Comparison of ENCODE assay signal across 9 cellular contexts in genomic region chr19:40614595-40615411, GRCh38. TPM values are rescaled to one million over a fixed set of nuclear protein-coding genes. Genes with fewer than 3 reads are reported as not detected.
DNase-seq lines count a peak whose midpoint lies in the region; ATAC-seq, FAIRE-seq and TF ChIP-seq lines count a peak whose summit lies in the region.
"Had no signal": no experiment of that assay in that cellular context is flagged by ENCODE, and none has a peak within 500 bp of the region (broad histone marks: within the 10 kb centered on the region; RNA-seq: fewer than 3 reads in every experiment).

No MANE protein-coding gene starts in this region.

- H2BK20ac ChIP-seq in H1 (ENCODE audit: low read length) = no peak overlapping the region

- no peak for TF ChIP-seq EP300 in H1 (IDR thresholded peaks at IDR 0.05; ENCODE audit: borderline replicate concordance in 1 of 2, low read depth in 2 of 2, low read length in 2 of 2)

- peaks cover 2 to 26% (median 25%) of the 10 kb centered on the region in 4 experiments for H3K27me3 ChIP-seq in H1 (replicated peaks in 1 of 4; ENCODE audit: control insufficient read depth in 3 of 4, extremely low read depth in 1 of 4, insufficient read depth in 3 of 4, low read length in 3 of 4)
- H3K27me3 ChIP-seq in mononuclear cell (ENCODE audit: insufficient read depth, low read length) = no peaks in the 10 kb centered on the region

- peak overlapping the region; percentile 91 for H3K27ac Mint-ChIP-seq in activated CD4-positive, alpha-beta memory T cell treated with anti-CD3 and anti-CD28 coated beads, Interleukin-2, amount 10 ng/mL, durations not matched to agents 7 days and 5 days

- 7% methylated on average over 19 of the region's 29 CpGs; no CpG with 5 or more reads in 1 of the 2 experiments for WGBS in H1 (ENCODE audit: extremely low coverage in 1 of 2, insufficient coverage in 1 of 2, insufficient read length in 1 of 2, insufficient replicate concordance in 2 of 2, low coverage in 1 of 2, low lambda C conversion rate in 2 of 2, missing lambda C conversion rate in 1 of 2), 2 experiments

- no peak overlapping the region for H4K5ac ChIP-seq in H1 (ENCODE audit: insufficient read length, low read depth, low read length)

- H3K27me3 Mint-ChIP-seq in activated CD4-positive, alpha-beta memory T cell treated with anti-CD3 and anti-CD28 coated beads, Interleukin-2, amount 10 ng/mL, durations not matched to agents 7 days and 5 days = no peaks in the 10 kb centered on the region

- no peak overlapping the region for H2AFZ ChIP-seq in H1 (ENCODE audit: low read length)

- H3K9me3 Mint-ChIP-seq in activated CD4-positive, alpha-beta memory T cell treated with anti-CD3 and anti-CD28 coated beads, Interleukin-2, amount 10 ng/mL, durations not matched to agents 7 days and 5 days = no peaks in the 10 kb centered on the region

- H3K4me1 ChIP-seq in H1 (replicated peaks in 1 of 4; ENCODE audit: control insufficient read depth in 3 of 4, insufficient read depth in 4 of 4, low read length in 3 of 4) (peaks cover 3 to 13% (median 7%) of the 10 kb centered on the region in 4 experiments; a peak in 6 of 7 replicates), mononuclear cell (ENCODE audit: insufficient read depth, low read length) (peaks cover 32% of the 10 kb centered on the region)

- no peak overlapping the region for H2BK15ac ChIP-seq in H1 (ENCODE audit: low read length)

- peak overlapping the region; percentile 91 to 96 for H3K4me2 ChIP-seq in H1 (ENCODE audit: insufficient read depth in 1 of 2, low read depth in 2 of 2, low read length in 2 of 2)

- TF ChIP-seq POLR2A in H1 (IDR thresholded peaks at IDR 0.05; ENCODE audit: control extremely low read depth in 1 of 2, low read depth in 2 of 2, low read length in 2 of 2) = no peak

- peaks cover 5 to 6% of the 10 kb centered on the region in 2 experiments for H4K20me1 ChIP-seq in H1 (replicated peaks in 1 of 2; ENCODE audit: control insufficient read depth in 1 of 2, insufficient read depth in 2 of 2, low read length in 2 of 2)

- 0 out of 2 replicates have a peak overlapping the region, but pooled peaks have one; percentile 35 for H3K27ac ChIP-seq in H1 (ENCODE audit: low read depth, low read length)

- no peaks in the 10 kb centered on the region for H3K79me1 ChIP-seq in H1 (ENCODE audit: low read depth, low read length)

- peak overlapping the region in 3 of 4 experiments; percentile 24 to 34 (median 29); a peak in 4 of 7 replicates for H3K9ac ChIP-seq in H1 (replicated peaks in 1 of 4; ENCODE audit: extremely low read depth in 1 of 4, low read depth in 3 of 4, low read length in 3 of 4)

- no peak overlapping the region for H3K14ac ChIP-seq in H1 (ENCODE audit: insufficient read length)

- peaks cover 0 to 11% (median 7%) of the 10 kb centered on the region in 4 experiments; a peak in 7 of 8 replicates for H3K36me3 ChIP-seq in H1 (ENCODE audit: control insufficient read depth in 2 of 4, insufficient read depth in 4 of 4, low read length in 3 of 4)

- DNase-seq in EL (peak; percentile 97), NCI-H2196 treated with DMSO at 0.1 percent for 48 hours (lab: John Stamatoyannopoulos, UW; ENCODE audit: unreplicated experiment) (peak; percentile 92), H1 (ENCODE audit: low read depth in 1 of 2, low spot score in 2 of 2) (peak in 1 of 2 experiments; percentile 93), NCI-H2107 (lab: John Stamatoyannopoulos, UW) (no peak)
- DNase-seq in activated CD4-positive, alpha-beta memory T cell treated with anti-CD3 and anti-CD28 coated beads, Interleukin-2, amount 10 ng/mL, durations not matched to agents 7 days and 5 days = peak; percentile 85
- DNase-seq in stimulated activated CD8-positive, alpha-beta memory T cell treated with anti-CD3 and anti-CD28 coated beads, Interleukin-4, amount 100 ng/mL, for 48 hours = peak; percentile 98

- CTCF ChIA-PET in activated CD4-positive, alpha-beta memory T cell treated with anti-CD3 and anti-CD28 coated beads, Interleukin-2, amount 10 ng/mL, durations not matched to agents 7 days and 5 days (lab: Charles Lee) = interaction anchor here (0.7 to 2.3 kb wide), 3 partner anchors 9 to 20 kb away, joined by 5 to 12 read pairs (median 8); no protein-coding TSS in a partner anchor
- CTCF ChIA-PET in H1 (lab: Charles Lee; ENCODE audit: partially characterized antibody) = interaction anchor here (0.7 to 2.7 kb wide), 5 partner anchors 10 to 310 kb away, joined by 3 to 18 read pairs (median 4); no protein-coding TSS in a partner anchor

- peak overlapping the region; percentile 92 for H3K4me3 Mint-ChIP-seq in activated CD4-positive, alpha-beta memory T cell treated with anti-CD3 and anti-CD28 coated beads, Interleukin-2, amount 10 ng/mL, durations not matched to agents 7 days and 5 days

- H3K23ac ChIP-seq in H1 (ENCODE audit: insufficient read length) = no peak overlapping the region

- FAIRE-seq in H1 (lab: Jason Lieb, UNC) = peak; percentile 55

- TF ChIP-seq RAD21 in H1 (IDR thresholded peaks at IDR 0.05 in 1 of 2, conservative IDR thresholded peaks at IDR 0.05 in 1 of 2; ENCODE audit: low read depth in 2 of 2, low read length in 2 of 2) = no peak

- H4K8ac ChIP-seq in H1 (ENCODE audit: extremely low read depth, insufficient read depth, low read length) = no peak overlapping the region

- no peaks in the 10 kb centered on the region for H3K79me2 ChIP-seq in H1 (ENCODE audit: control insufficient read depth in 1 of 2, insufficient read depth in 2 of 2, low read length in 2 of 2)

- no peak overlapping the region for H2BK120ac ChIP-seq in H1 (replicated peaks; ENCODE audit: low read depth, low read length)

- H3K36me3 Mint-ChIP-seq in activated CD4-positive, alpha-beta memory T cell treated with anti-CD3 and anti-CD28 coated beads, Interleukin-2, amount 10 ng/mL, durations not matched to agents 7 days and 5 days (ENCODE audit: low read depth) = peaks cover 20% of the 10 kb centered on the region

- TF ChIP-seq CTCF in H1 (IDR thresholded peaks at IDR 0.05; ENCODE audit: control extremely low read depth in 1 of 3, insufficient read depth in 1 of 3, low read depth in 1 of 3, low read length in 3 of 3) = no peak

- no peak overlapping the region for H3K56ac ChIP-seq in H1 (replicated peaks; ENCODE audit: insufficient read length, low read depth, low read length)

- peak overlapping the region; percentile 75; the same call in 1 of the 2 replicates for H2BK5ac ChIP-seq in H1 (ENCODE audit: low read depth, low read length)

- H3K9me3 ChIP-seq in H1 (ENCODE audit: insufficient read depth in 2 of 2, low read depth in 1 of 2, low read length in 1 of 2) (no peaks in the 10 kb centered on the region), mononuclear cell (ENCODE audit: low read depth, low read length) (no peaks in the 10 kb centered on the region)

- H3K23me2 ChIP-seq in H1 (ENCODE audit: low read depth, low read length) = peaks cover 15% of the 10 kb centered on the region

- H3K4me3 ChIP-seq in H1 (ENCODE audit: extremely low read depth in 1 of 4, insufficient read depth in 2 of 4, low read depth in 3 of 4, low read length in 4 of 4) = peak overlapping the region; percentile 71 to 94 (median 86)
- H3K4me3 ChIP-seq in mononuclear cell (ENCODE audit: low read length) = peak overlapping the region; percentile 37

- no peak for ATAC-seq in HG03139 (IDR thresholded peaks at IDR 0.05; ENCODE audit: unreplicated experiment)
- ATAC-seq: Panc1 had no signal

- peaks cover 48% of the 10 kb centered on the region for H3K4me1 Mint-ChIP-seq in activated CD4-positive, alpha-beta memory T cell treated with anti-CD3 and anti-CD28 coated beads, Interleukin-2, amount 10 ng/mL, durations not matched to agents 7 days and 5 days

- H2BK12ac ChIP-seq in H1 (ENCODE audit: low read depth, low read length) = 0 out of 2 replicates have a peak overlapping the region, but pooled peaks have one; percentile 27

- POLR2A ChIA-PET in activated CD4-positive, alpha-beta memory T cell treated with anti-CD3 and anti-CD28 coated beads, Interleukin-2, amount 10 ng/mL, durations not matched to agents 7 days and 5 days (lab: Charles Lee) = interaction anchor here (1.1 to 4.6 kb wide), 3 partner anchors 11 to 1461 kb away, joined by 3 to 53 read pairs (median 4); partner anchors contain the start of genes ACTMAP and ZNF574
- POLR2A ChIA-PET in H1 (lab: Charles Lee; ENCODE audit: partially characterized antibody) = interaction anchor here (0.6 to 4.0 kb wide), 7 partner anchors 9 to 117 kb away, joined by 3 to 30 read pairs (median 4); no protein-coding TSS in a partner anchor

- peak overlapping the region; percentile 78; the same call in 1 of the 2 replicates for H3K18ac ChIP-seq in H1 (ENCODE audit: extremely low read depth, low read length)

- H3K4ac ChIP-seq in H1 (replicated peaks; ENCODE audit: insufficient read length, low read depth, low read length) = no peak overlapping the region

- H4K91ac ChIP-seq in H1 (replicated peaks; ENCODE audit: insufficient read length, low read length) = no peak overlapping the region

- H2AK5ac ChIP-seq in H1 (ENCODE audit: low read depth, low read length) = no peak overlapping the region

RNA-seq across cellular contexts. Expression of gene LTBP4, which starts 13.6 kb away (rescaled TPM):
- total RNA-seq in activated CD4-positive, alpha-beta memory T cell treated with anti-CD3 and anti-CD28 coated beads, Interleukin-2, amount 10 ng/mL, durations not matched to agents 7 days and 5 days = 100 to 1,000 TPM; 121 to 122 TPM
- total RNA-seq in H1 (2021; fragmentation: NEBNext Ultra II Directional; extraction: Animal tissue kit (Norgen Biotek cat#: 25700)) = 75.3 and 77.1 TPM in 2 replicates
- 54.5 and 111 TPM in 2 replicates for polyA plus RNA-seq in H1 (2011; rRNA removed)
- polyA plus RNA-seq in H1 (2011; cell fraction: cytosol; rRNA removed) = 68.6 TPM
- 270 TPM for polyA plus RNA-seq in H1 (2011; cell fraction: nucleus; rRNA removed)
- polyA plus RNA-seq in H1 (2012, experiment 1 of 2) = 51.9 to 154 TPM (median 115 TPM) in 4 replicates
- 94.0 TPM for polyA plus RNA-seq in H1 (2012, experiment 2 of 2)
- 67.1 TPM for polyA plus RNA-seq in H1 (2013, experiment 1 of 2)
- 56.9 TPM for polyA plus RNA-seq in H1 (2013, experiment 2 of 2)
- 21.2 and 23.9 TPM in 2 replicates for polyA minus RNA-seq in H1 (2011; rRNA and poly(A)+ RNA removed)
- 61.7 TPM for polyA minus RNA-seq in H1 (2011; cell fraction: cytosol; rRNA and poly(A)+ RNA removed)
- polyA minus RNA-seq in H1 (2011; cell fraction: nucleus; rRNA and poly(A)+ RNA removed) = 58.2 TPM
- total RNA-seq in mononuclear cell = 16.2 TPM

RNA-seq across cellular contexts. Expression of gene SHKBP1, which starts 38.1 kb away (rescaled TPM):
- total RNA-seq in activated CD4-positive, alpha-beta memory T cell treated with anti-CD3 and anti-CD28 coated beads, Interleukin-2, amount 10 ng/mL, durations not matched to agents 7 days and 5 days = 100 to 1,000 TPM; 139 to 150 TPM
- total RNA-seq in H1 (2021; fragmentation: NEBNext Ultra II Directional; extraction: Animal tissue kit (Norgen Biotek cat#: 25700)) = 72.8 and 74.6 TPM in 2 replicates
- polyA plus RNA-seq in H1 (2011; rRNA removed) = 98.8 and 158 TPM in 2 replicates
- polyA plus RNA-seq in H1 (2011; cell fraction: cytosol; rRNA removed) = 81.1 TPM
- polyA plus RNA-seq in H1 (2011; cell fraction: nucleus; rRNA removed) = 207 TPM
- polyA plus RNA-seq in H1 (2012, experiment 1 of 2) = 79.8 to 106 TPM (median 102 TPM) in 4 replicates
- 95.8 TPM for polyA plus RNA-seq in H1 (2012, experiment 2 of 2)
- 79.2 TPM for polyA plus RNA-seq in H1 (2013, experiment 1 of 2)
- 73.3 TPM for polyA plus RNA-seq in H1 (2013, experiment 2 of 2)
- 44.1 and 59.2 TPM in 2 replicates for polyA minus RNA-seq in H1 (2011; rRNA and poly(A)+ RNA removed)
- polyA minus RNA-seq in H1 (2011; cell fraction: cytosol; rRNA and poly(A)+ RNA removed) = 83.1 TPM
- 68.1 TPM for polyA minus RNA-seq in H1 (2011; cell fraction: nucleus; rRNA and poly(A)+ RNA removed)
- total RNA-seq in mononuclear cell = 55.9 TPM
